Comparison of ENCODE assay signal across 11 cellular contexts in the genomic region with DNA sequence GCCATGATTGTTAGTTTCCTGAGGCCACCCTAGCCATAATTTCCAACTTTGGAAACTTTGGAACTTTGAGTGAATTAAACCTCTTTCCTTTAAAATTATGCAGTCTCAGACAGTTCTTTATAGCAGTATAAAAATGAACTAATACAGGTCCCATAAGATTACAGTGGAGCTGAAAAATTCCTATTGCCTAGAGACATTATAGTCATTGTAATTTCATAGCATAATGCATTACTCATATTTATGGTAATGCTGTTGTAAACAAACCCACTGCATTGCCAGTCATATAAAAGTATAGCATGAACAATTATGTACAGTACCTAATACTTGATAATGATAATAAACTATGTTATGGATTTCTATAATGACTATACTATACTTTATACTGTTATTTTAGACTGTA.
"Had no signal": no experiment of that assay in that cellular context is flagged by ENCODE, and none has a peak within 500 bp of the region (broad histone marks: within the 10 kb centered on the region; RNA-seq: fewer than 3 reads in every experiment).

No MANE protein-coding gene starts in this region.

- H2AFZ ChIP-seq: GM23248, GM23338 had no signal

- H3K27ac ChIP-seq: GM23248 had no signal

- H3K4me1 ChIP-seq: HAP-1 had no signal

- ATAC-seq: GM23338, HCT116 had no signal

- H3K9ac ChIP-seq: GM23248 had no signal

- H3K27ac Mint-ChIP-seq: GM23338, H9, HFFc6 had no signal

- H3K4me3 Mint-ChIP-seq: GM23338, H9, HFFc6 had no signal

- H3K4me3 ChIP-seq: GM23248, GM23338, HAP-1 had no signal

- FAIRE-seq: H1, H54 had no signal

- H3K4me2 ChIP-seq: GM23338 had no signal

- H3K9me3 ChIP-seq: HAP-1 had no signal

- H3K36me3 ChIP-seq: HAP-1 had no signal

- H3K4me1 Mint-ChIP-seq: GM23338, H9 had no signal

- DNase-seq: GM23248, GOT3, H7, H9, HCEC 1CT, HFFc6 had no signal
